In the genomic region with DNA sequence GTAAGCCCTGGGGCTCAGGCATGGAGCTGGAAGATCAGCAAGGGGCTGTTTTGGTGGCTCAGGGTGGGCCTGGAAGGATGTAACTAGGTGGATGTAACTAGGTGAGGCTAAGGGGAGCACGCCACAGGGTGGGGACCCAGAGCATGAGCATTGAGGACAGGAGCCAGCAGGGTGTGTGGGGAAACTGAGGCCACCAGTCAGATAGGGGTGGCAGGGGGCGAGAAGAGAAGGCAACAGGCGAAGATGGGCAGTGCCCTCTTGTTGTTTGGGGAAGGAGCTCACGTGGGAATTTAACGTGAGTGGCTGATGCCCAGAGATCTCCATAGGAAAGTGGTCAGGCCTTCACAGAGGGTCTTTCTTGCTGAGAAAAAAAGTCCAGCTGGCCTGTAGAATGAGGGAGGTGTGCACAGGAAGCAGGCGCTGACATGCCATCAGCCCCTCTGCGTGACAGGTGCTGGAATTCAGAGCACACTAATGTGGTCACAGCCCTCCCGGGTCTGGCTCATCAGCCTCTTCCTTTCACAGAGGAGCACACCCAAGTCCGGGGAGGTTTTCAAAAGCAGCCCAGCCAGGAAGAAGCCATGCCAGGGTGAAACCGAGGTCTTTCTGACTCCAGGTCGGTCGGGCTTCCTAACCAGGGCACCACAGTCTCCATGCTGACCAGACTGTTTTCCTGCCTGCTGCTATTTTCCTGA, we compare ENCODE assay signal across 22 cellular contexts. TPM values are rescaled to one million over a fixed set of nuclear protein-coding genes. Genes with fewer than 3 reads are reported as not detected.
A peak's percentile ranks its signal among the peaks of the same experiment; 100 is the strongest.
DNase-seq lines count a peak whose midpoint lies in the region; ATAC-seq and TF ChIP-seq lines count a peak whose summit lies in the region.
"Had no signal": no experiment of that assay in that cellular context is flagged by ENCODE, and none has a peak within 500 bp of the region (broad histone marks: within the 10 kb centered on the region; RNA-seq: fewer than 3 reads in every experiment).

No MANE protein-coding gene starts in this region.

- H3K4me1 ChIP-seq in mammary epithelial cell (ENCODE audit: insufficient read depth, low read length): no peaks in the 10 kb centered on the region
- H3K4me1 ChIP-seq in gastrocnemius medialis: no peaks in the 10 kb centered on the region
- H3K4me1 ChIP-seq: HAP-1 had no signal

- 68% methylated on average over 10 of the region's 12 CpGs for WGBS in mammary epithelial cell (ENCODE audit: low coverage, missing lambda C conversion rate)

- H3K27ac Mint-ChIP-seq in MCF 10A (ENCODE audit: low read depth, unreplicated experiment): no peak overlapping the region
- H3K27ac Mint-ChIP-seq: HFFc6 had no signal

- H3K4me1 Mint-ChIP-seq in MCF 10A (ENCODE audit: insufficient read depth, unreplicated experiment): no peaks in the 10 kb centered on the region

- POLR2A ChIA-PET in MCF 10A (lab: Yijun Ruan, JAX): interaction anchor here (0.6 kb wide), 1 partner anchor 222 kb away, joined by 3 read pairs; no protein-coding TSS in a partner anchor

- intact Hi-C loops in mammary epithelial cell (cut with micrococcal nuclease): no loop called here
- intact Hi-C loops in MCF 10A (cut with micrococcal nuclease): no loop called here
- intact Hi-C loops in gastrocnemius medialis (cut with DNase I; ENCODE audit: low total_unique reads): loop anchor here (10.0 kb wide), 1 partner anchor 761 kb away; no protein-coding TSS in a partner anchor

- H3K9me3 ChIP-seq in mammary epithelial cell (replicated peaks; ENCODE audit: insufficient read depth, low read length) (no peaks in the 10 kb centered on the region), gastrocnemius medialis (no peaks in the 10 kb centered on the region)
- H3K9me3 ChIP-seq: HAP-1 had no signal

- no peak overlapping the region for H3K4me3 Mint-ChIP-seq in MCF 10A (ENCODE audit: unreplicated experiment)
- H3K4me3 Mint-ChIP-seq: HFFc6 had no signal

- H4K20me1 ChIP-seq in mammary epithelial cell (ENCODE audit: insufficient read depth, low read length): no peaks in the 10 kb centered on the region

- DNase-seq in mammary epithelial cell (peak; percentile 10), MCF 10A (ENCODE audit: unreplicated experiment) (no peak), NCI-H69 (lab: John Stamatoyannopoulos, UW) (peak; percentile 11), glomerular visceral epithelial cell (ENCODE audit: extremely low spot score) (peak; percentile 6), gastrocnemius medialis (no peak), HUDEP-2 (lab: John Stamatoyannopoulos, UW; ENCODE audit: unreplicated experiment in 76 of 76) (no peak)
- DNase-seq: Calu3, EL, GDM1, GM23248, HFFc6, KG1, NCI-H1092, NCI-H1417 treated with DMSO at 0.1 percent for 48 hours, NCI-H2029, NCI-H446 treated with DMSO at 0.1 percent for 48 hours, NCI-H526 had no signal

- no peak overlapping the region for H2AFZ ChIP-seq in mammary epithelial cell (ENCODE audit: low read depth, low read length)
- H2AFZ ChIP-seq: GM23248 had no signal

- no peaks in the 10 kb centered on the region for H3K9me3 Mint-ChIP-seq in MCF 10A (ENCODE audit: unreplicated experiment)
- H3K9me3 Mint-ChIP-seq: HFFc6 had no signal

- CTCF ChIA-PET in mammary epithelial cell (lab: Charles Lee; ENCODE audit: low non-redundant PET) (interaction anchor here (0.5 kb wide), 1 partner anchor 45 kb away, joined by 7 read pairs; no protein-coding TSS in a partner anchor), MCF 10A (lab: Yijun Ruan, JAX) (interaction anchor here (0.5 to 0.9 kb wide), 5 partner anchors 24 to 466 kb away, joined by 3 read pairs; no protein-coding TSS in a partner anchor)

- no peaks in the 10 kb centered on the region for H3K79me2 ChIP-seq in mammary epithelial cell (ENCODE audit: insufficient read depth, low read length)

- in situ Hi-C loops in mammary epithelial cell (cut with MboI; ENCODE audit: low sequenced_read_pairs in 2 of 2) (loop anchor here in 1 of 2 donors (25.0 kb wide), 2 partner anchors 228 to 478 kb away; no protein-coding TSS in a partner anchor), gastrocnemius medialis (cut with MboI; ENCODE audit: low sequenced_read_pairs in 4 of 4) (loop anchor here in 1 of 4 donors (10.0 to 25.0 kb wide), 2 partner anchors 471 to 753 kb away; no protein-coding TSS in a partner anchor)

- BruUV-seq in mammary epithelial cell (replicated peaks; lab: Mats Ljungman, UMichigan) (no TSS peak), MCF 10A (replicated peaks; lab: Mats Ljungman, UMichigan) (no TSS peak)

- no peak for TF ChIP-seq POLR2A in gastrocnemius medialis (IDR thresholded peaks at IDR 0.05)

- H3K27ac ChIP-seq in mammary epithelial cell (ENCODE audit: insufficient read depth, low read depth, low read length) (no peak overlapping the region), gastrocnemius medialis (no peak overlapping the region)
- H3K27ac ChIP-seq: GM23248, RWPE1 had no signal

- no peak overlapping the region for H3K4me2 ChIP-seq in mammary epithelial cell (ENCODE audit: insufficient read depth, low read depth, low read length)

- H3K36me3 Mint-ChIP-seq in MCF 10A (ENCODE audit: insufficient read depth, unreplicated experiment): no peaks in the 10 kb centered on the region

- H3K4me3 ChIP-seq in mammary epithelial cell (replicated peaks in 1 of 3; ENCODE audit: insufficient read depth in 1 of 3, low read depth in 2 of 3, low read length in 3 of 3): no peak overlapping the region
- no peak overlapping the region for H3K4me3 ChIP-seq in gastrocnemius medialis
- H3K4me3 ChIP-seq: GM23248, HAP-1 had no signal

- ATAC-seq in GM18867 (IDR thresholded peaks at IDR 0.05; ENCODE audit: unreplicated experiment) (no peak), gastrocnemius medialis (no peak)

- H3K36me3 ChIP-seq in mammary epithelial cell (ENCODE audit: insufficient read depth, low read length) (no peaks in the 10 kb centered on the region), gastrocnemius medialis (no peaks in the 10 kb centered on the region)
- H3K36me3 ChIP-seq: HAP-1 had no signal

- dilution Hi-C loops in mammary epithelial cell (cut with HindIII; ENCODE audit: low sequenced_read_pairs): no loop called here

- H3K27me3 ChIP-seq in mammary epithelial cell (ENCODE audit: insufficient read depth, low read length) (no peaks in the 10 kb centered on the region), gastrocnemius medialis (no peaks in the 10 kb centered on the region)

- H3K9ac ChIP-seq in mammary epithelial cell (ENCODE audit: insufficient read depth, low read length): no peak overlapping the region
- H3K9ac ChIP-seq: GM23248 had no signal

- no peaks in the 10 kb centered on the region for H3K27me3 Mint-ChIP-seq in MCF 10A (ENCODE audit: insufficient read depth, unreplicated experiment)

- TF ChIP-seq CTCF in mammary epithelial cell (conservative IDR thresholded peaks at IDR 0.05 in 1 of 2, IDR thresholded peaks at IDR 0.05 in 1 of 2; ENCODE audit: extremely low read depth in 1 of 2, insufficient read depth in 1 of 2, low read depth in 1 of 2, low read length in 2 of 2): no peak
- no peak for TF ChIP-seq CTCF in MCF 10A (IDR thresholded peaks at IDR 0.05; ENCODE audit: unreplicated experiment)
- no peak for TF ChIP-seq CTCF in gastrocnemius medialis (IDR thresholded peaks at IDR 0.05 in 4 of 5, conservative IDR thresholded peaks at IDR 0.05 in 1 of 5)

RNA-seq across cellular contexts. Expression of a gene that starts 54.6 kb away (rescaled TPM):
- 1 to 10 TPM in 1 of 2 donors, under 1 TPM in 1; 0.40 to 1.0 TPM for total RNA-seq in mammary epithelial cell
- not detected for polyA plus RNA-seq in mammary epithelial cell
- polyA minus RNA-seq in mammary epithelial cell: not detected
- total RNA-seq in MCF 10A (2022): not detected in 2 replicates
- not detected for total RNA-seq in gastrocnemius medialis
- total RNA-seq: GM23248; T-helper 1 cell treated with Interleukin-12 subunit alpha and Interleukin-12 subunit beta and Interleukin-4 antibody, amounts not matched to agents 30 ng/mL and 1 ng/mL, for 36 hours had no signal
- polyA plus RNA-seq: BJ had no signal

Comparison
In these comparisons a context has a peak if more than half of its experiments do, and no peak if none do; other contexts are left out.
1. DNase-seq: peak in mammary epithelial cell (single experiment), NCI-H69 (single experiment) and glomerular visceral epithelial cell (single experiment); none in MCF 10A (single experiment), gastrocnemius medialis (0 of 2) and HUDEP-2 (0 of 76).